Comparison of ENCODE assay signal across 29 cellular contexts in the genomic region with DNA sequence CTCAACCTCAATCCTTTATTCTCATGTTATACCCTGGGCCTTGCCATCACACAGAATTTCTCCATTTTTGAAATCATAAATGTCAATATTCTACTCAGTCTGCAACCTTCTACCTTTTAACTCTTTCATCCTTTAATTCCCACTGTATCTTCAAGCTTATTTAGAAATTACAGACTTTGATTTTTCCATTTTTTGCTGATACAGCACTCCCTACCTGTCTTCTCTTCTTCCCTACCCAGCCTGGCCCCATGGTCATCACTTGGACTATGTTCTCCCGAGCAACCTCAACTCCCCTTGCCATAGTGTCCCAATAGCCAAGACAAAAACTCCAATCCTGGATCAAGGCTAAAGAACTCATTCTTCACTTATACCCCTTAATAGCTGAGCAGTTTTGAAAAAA.
"Had no signal": no experiment of that assay in that cellular context is flagged by ENCODE, and none has a peak within 500 bp of the region (broad histone marks: within the 10 kb centered on the region; RNA-seq: fewer than 3 reads in every experiment).

No MANE protein-coding gene starts in this region.

- H3K9me3 ChIP-seq: esophagus squamous epithelium, gastrocnemius medialis, lower lobe of right lung had no signal

- H3K27me3 ChIP-seq: dorsolateral prefrontal cortex, esophagus squamous epithelium, gastrocnemius medialis, heart right ventricle, left lung had no signal

- H3K4me1 ChIP-seq: esophagus squamous epithelium, gastrocnemius medialis, heart right ventricle, left lung, lower lobe of right lung had no signal

- FAIRE-seq: colon, endometrium, kidney had no signal

- H3K4me3 ChIP-seq: coronary artery, dorsolateral prefrontal cortex, esophagus squamous epithelium, gastrocnemius medialis, heart right ventricle, left lung, lower lobe of right lung, mucosa of descending colon had no signal

- H3K27ac ChIP-seq: coronary artery, dorsolateral prefrontal cortex, epithelial cell of prostate, esophagus squamous epithelium, gastrocnemius medialis, heart right ventricle, left lung, lower lobe of right lung had no signal

- DNase-seq: dermis blood vessel endothelial cell; dorsolateral prefrontal cortex; effector CD4-positive, alpha-beta T cell; effector memory CD4-positive, alpha-beta T cell; erythroblast; esophagus squamous epithelium; foreskin fibroblast; foreskin melanocyte; gastrocnemius medialis; glutamatergic neuron; head of caudate nucleus; heart right ventricle; hippocampal formation; immature natural killer cell; islet precursor cell; kidney; kidney glomerular epithelial cell; left cardiac atrium; left lung; left ventricle myocardium superior; lower lobe of right lung; mesenchymal stem cell; mucosa of descending colon; naive B cell had no signal

- H3K36me3 ChIP-seq: gastrocnemius medialis, left lung, lower lobe of right lung had no signal

- ATAC-seq: esophagus mucosa, gastrocnemius medialis, heart right ventricle, left cardiac atrium, left lung, left ventricle myocardium superior, lower lobe of right lung, mucosa of descending colon had no signal
